In the genomic region with DNA sequence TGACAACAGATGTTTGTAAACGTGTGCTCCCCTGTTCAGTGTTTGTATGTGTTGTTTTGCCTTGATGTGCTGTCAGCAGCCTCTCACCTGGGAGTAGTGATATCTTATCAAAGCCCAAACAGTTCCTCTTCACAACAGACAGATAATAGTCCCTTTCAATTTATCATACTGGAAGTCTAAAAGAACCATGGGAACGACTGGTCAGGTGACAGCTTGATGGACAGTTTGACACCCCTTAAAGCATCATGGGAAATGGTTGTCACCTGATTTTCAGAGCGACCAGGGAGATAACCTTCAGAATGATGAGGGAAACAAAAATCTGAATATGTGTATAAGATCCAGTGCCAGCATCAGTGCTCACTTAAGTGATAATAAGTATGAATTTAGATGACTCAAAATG, we compare ENCODE assay signal across 18 cellular contexts.
"Had no signal": no experiment of that assay in that cellular context is flagged by ENCODE, and none has a peak within 500 bp of the region (broad histone marks: within the 10 kb centered on the region; RNA-seq: fewer than 3 reads in every experiment).

No MANE protein-coding gene starts in this region.

- H3K9ac ChIP-seq: parathyroid adenoma had no signal

- H3K27me3 ChIP-seq: sigmoid colon, stomach had no signal

- H3K4me1 ChIP-seq: parathyroid adenoma, sigmoid colon, stomach had no signal

- H3K27ac ChIP-seq: cardiac muscle cell, parathyroid adenoma, sigmoid colon, stomach had no signal

- H3K27ac Mint-ChIP-seq: activated CD4-positive, alpha-beta memory T cell treated with anti-CD3 and anti-CD28 coated beads, Interleukin-2, amount 10 ng/mL, durations not matched to agents 7 days and 5 days; activated naive CD8-positive, alpha-beta T cell treated with anti-CD3 and anti-CD28 coated beads, Interleukin-2, amount 10 ng/mL, durations not matched to agents 7 days and 5 days; activated T-cell treated with anti-CD3 and anti-CD28 coated beads, Interleukin-2, amount 50 U/mL, for 24 hours; activated T-helper 2 cell treated with anti-CD3 and anti-CD28 coated beads, Interferon-gamma antibody, Interleukin-2, Interleukin-4, amounts not matched to agents 10 μg/mL and 5 μg/mL and 100 μg/mL, durations not matched to agents 14 hours and 24 hours and 36 hours; nephron; stimulated activated effector memory CD8-positive, alpha-beta T cell treated with anti-CD3 and anti-CD28 coated beads, Interleukin-12 subunit alpha, Interleukin-12 subunit beta, amount 100 ng/mL, for 72 hours had no signal

- H3K4me1 Mint-ChIP-seq: activated CD4-positive, alpha-beta memory T cell treated with anti-CD3 and anti-CD28 coated beads, Interleukin-2, amount 10 ng/mL, durations not matched to agents 7 days and 5 days; activated naive CD8-positive, alpha-beta T cell treated with anti-CD3 and anti-CD28 coated beads, Interleukin-2, amount 10 ng/mL, durations not matched to agents 7 days and 5 days; stimulated activated effector memory CD8-positive, alpha-beta T cell treated with anti-CD3 and anti-CD28 coated beads, Interleukin-12 subunit alpha, Interleukin-12 subunit beta, amount 100 ng/mL, for 72 hours had no signal

- FAIRE-seq: frontal cortex had no signal

- H3K4me3 ChIP-seq: cardiac muscle cell, sigmoid colon, stomach had no signal

- H3K36me3 ChIP-seq: cardiac muscle cell, sigmoid colon, stomach had no signal

- H3K79me2 ChIP-seq: parathyroid adenoma had no signal

- H2AFZ ChIP-seq: parathyroid adenoma had no signal

- H3K27me3 Mint-ChIP-seq: activated CD4-positive, alpha-beta memory T cell treated with anti-CD3 and anti-CD28 coated beads, Interleukin-2, amount 10 ng/mL, durations not matched to agents 7 days and 5 days; activated naive CD8-positive, alpha-beta T cell treated with anti-CD3 and anti-CD28 coated beads, Interleukin-2, amount 10 ng/mL, durations not matched to agents 7 days and 5 days; activated T-cell treated with anti-CD3 and anti-CD28 coated beads, Interleukin-2, amount 50 U/mL, for 24 hours had no signal

- H3K4me3 Mint-ChIP-seq: activated CD4-positive, alpha-beta memory T cell treated with anti-CD3 and anti-CD28 coated beads, Interleukin-2, amount 10 ng/mL, durations not matched to agents 7 days and 5 days; activated naive CD8-positive, alpha-beta T cell treated with anti-CD3 and anti-CD28 coated beads, Interleukin-2, amount 10 ng/mL, durations not matched to agents 7 days and 5 days; activated T-cell treated with anti-CD3 and anti-CD28 coated beads, Interleukin-2, amount 50 U/mL, for 24 hours; nephron; stimulated activated effector memory CD8-positive, alpha-beta T cell treated with anti-CD3 and anti-CD28 coated beads, Interleukin-12 subunit alpha, Interleukin-12 subunit beta, amount 100 ng/mL, for 72 hours had no signal

- DNase-seq: activated CD4-positive, alpha-beta memory T cell treated with anti-CD3 and anti-CD28 coated beads, Interleukin-2, amount 10 ng/mL, durations not matched to agents 7 days and 5 days; activated CD4-positive, alpha-beta T cell treated with anti-CD3 and anti-CD28 coated beads for 48 hours; activated CD4-positive, CD25-positive, alpha-beta regulatory T cell; activated naive CD4-positive, alpha-beta T cell treated with Interleukin-2 at 50 U/mL for 16 hours; activated naive CD8-positive, alpha-beta T cell treated with anti-CD3 and anti-CD28 coated beads, Interleukin-2, amount 10 ng/mL, durations not matched to agents 7 days and 5 days; activated T-cell treated with anti-CD3 and anti-CD28 coated beads, Interleukin-2, amount 50 U/mL, for 24 hours; amygdala; sigmoid colon; stimulated activated CD4-positive, alpha-beta T cell treated with anti-CD3 and anti-CD28 coated beads, Interleukin-4, amount 100 ng/mL, for 24 hours; stomach; T-helper 1 cell; T-helper 9 cell had no signal

- H3K36me3 Mint-ChIP-seq: activated naive CD8-positive, alpha-beta T cell treated with anti-CD3 and anti-CD28 coated beads, Interleukin-2, amount 10 ng/mL, durations not matched to agents 7 days and 5 days; stimulated activated effector memory CD8-positive, alpha-beta T cell treated with anti-CD3 and anti-CD28 coated beads, Interleukin-12 subunit alpha, Interleukin-12 subunit beta, amount 100 ng/mL, for 72 hours had no signal

- H3K9me3 Mint-ChIP-seq: activated T-helper 2 cell treated with anti-CD3 and anti-CD28 coated beads, Interferon-gamma antibody, Interleukin-2, Interleukin-4, amounts not matched to agents 10 μg/mL and 5 μg/mL and 100 μg/mL, durations not matched to agents 14 hours and 24 hours and 36 hours; nephron had no signal

- H3K9me3 ChIP-seq: sigmoid colon, stomach had no signal

- ATAC-seq: stimulated activated effector memory CD8-positive, alpha-beta T cell treated with anti-CD3 and anti-CD28 coated beads, Interleukin-12 subunit alpha, Interleukin-12 subunit beta, amount 100 ng/mL, for 72 hours had no signal
